ENCODE assay signal across 1 cellular context in genomic region chr14:77653473-77653872, GRCh38.
TF ChIP-seq lines count a peak whose summit lies in the region.

No MANE protein-coding gene starts in this region.

TF ChIP-seq in GM23338, 12 proteins besides CTCF, POLR2A, EP300 and RAD21 (continued from another document):
- no peak for TF ChIP-seq STAT1 (IDR thresholded peaks at IDR 0.05; ENCODE audit: unreplicated experiment)
- TF ChIP-seq EZH2 (IDR thresholded peaks at IDR 0.05; ENCODE audit: low read depth, unreplicated experiment), result no peak
- TF ChIP-seq ZNF331 (CRISPR knock-in tag; IDR thresholded peaks at IDR 0.05; ENCODE audit: low read depth), result no peak
- TF ChIP-seq, protein P1, sequence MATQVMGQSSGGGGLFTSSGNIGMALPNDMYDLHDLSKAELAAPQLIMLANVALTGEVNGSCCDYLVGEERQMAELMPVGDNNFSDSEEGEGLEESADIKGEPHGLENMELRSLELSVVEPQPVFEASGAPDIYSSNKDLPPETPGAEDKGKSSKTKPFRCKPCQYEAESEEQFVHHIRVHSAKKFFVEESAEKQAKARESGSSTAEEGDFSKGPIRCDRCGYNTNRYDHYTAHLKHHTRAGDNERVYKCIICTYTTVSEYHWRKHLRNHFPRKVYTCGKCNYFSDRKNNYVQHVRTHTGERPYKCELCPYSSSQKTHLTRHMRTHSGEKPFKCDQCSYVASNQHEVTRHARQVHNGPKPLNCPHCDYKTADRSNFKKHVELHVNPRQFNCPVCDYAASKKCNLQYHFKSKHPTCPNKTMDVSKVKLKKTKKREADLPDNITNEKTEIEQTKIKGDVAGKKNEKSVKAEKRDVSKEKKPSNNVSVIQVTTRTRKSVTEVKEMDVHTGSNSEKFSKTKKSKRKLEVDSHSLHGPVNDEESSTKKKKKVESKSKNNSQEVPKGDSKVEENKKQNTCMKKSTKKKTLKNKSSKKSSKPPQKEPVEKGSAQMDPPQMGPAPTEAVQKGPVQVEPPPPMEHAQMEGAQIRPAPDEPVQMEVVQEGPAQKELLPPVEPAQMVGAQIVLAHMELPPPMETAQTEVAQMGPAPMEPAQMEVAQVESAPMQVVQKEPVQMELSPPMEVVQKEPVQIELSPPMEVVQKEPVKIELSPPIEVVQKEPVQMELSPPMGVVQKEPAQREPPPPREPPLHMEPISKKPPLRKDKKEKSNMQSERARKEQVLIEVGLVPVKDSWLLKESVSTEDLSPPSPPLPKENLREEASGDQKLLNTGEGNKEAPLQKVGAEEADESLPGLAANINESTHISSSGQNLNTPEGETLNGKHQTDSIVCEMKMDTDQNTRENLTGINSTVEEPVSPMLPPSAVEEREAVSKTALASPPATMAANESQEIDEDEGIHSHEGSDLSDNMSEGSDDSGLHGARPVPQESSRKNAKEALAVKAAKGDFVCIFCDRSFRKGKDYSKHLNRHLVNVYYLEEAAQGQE (IDR thresholded peaks at IDR 0.05; ENCODE audit: unreplicated experiment), result no peak
- TF ChIP-seq ZNF114 (CRISPR knock-in tag; IDR thresholded peaks at IDR 0.05), result no peak
- no peak for TF ChIP-seq JUNB (IDR thresholded peaks at IDR 0.05; ENCODE audit: unreplicated experiment)
